21 cellular contexts compared by ENCODE assay signal in genomic region chr1:201354151-201354900, GRCh38. TPM values are rescaled to one million over a fixed set of nuclear protein-coding genes. Genes with fewer than 3 reads are reported as not detected.
"Had no signal": no experiment of that assay in that cellular context is flagged by ENCODE, and none has a peak within 500 bp of the region (broad histone marks: within the 10 kb centered on the region; RNA-seq: fewer than 3 reads in every experiment).

No MANE protein-coding gene starts in this region.

- H3K4me1 ChIP-seq: adrenal gland, prostate gland, sigmoid colon had no signal

- DNase-seq: activated CD4-positive, alpha-beta T cell treated with anti-CD3 and anti-CD28 coated beads for 4 hours; activated CD8-positive, alpha-beta memory T cell treated with anti-CD3 and anti-CD28 coated beads, Interleukin-2, amount 50 U/mL, for 4 hours; activated CD8-positive, alpha-beta T cell treated with anti-CD3 and anti-CD28 coated beads for 36 hours; activated effector memory CD4-positive, alpha-beta T cell treated with anti-CD3 and anti-CD28 coated beads, Interleukin-2, amount 50 U/mL, for 16 hours; activated T-cell treated with anti-CD3 and anti-CD28 coated beads, Interleukin-2, amount 50 U/mL, for 48 hours; adrenal gland; central memory CD4-positive, alpha-beta T cell; cortex of kidney; effector CD4-positive, alpha-beta T cell; foreskin melanocyte; sigmoid colon; stimulated activated CD4-positive, alpha-beta T cell treated with anti-CD3 and anti-CD28 coated beads, Interleukin-12 subunit alpha, Interleukin-12 subunit beta, amount 100 ng/mL, for 4 hours; stimulated activated CD4-positive, alpha-beta T cell treated with anti-CD3 and anti-CD28 coated beads, Interleukin-2, amount 100 ng/mL, for 24 hours; T-helper 2 cell had no signal

- H3K36me3 ChIP-seq: adrenal gland, prostate gland, sigmoid colon had no signal

- FAIRE-seq: endothelial cell of umbilical vein, islet of Langerhans had no signal

- ATAC-seq: activated CD8-positive, alpha-beta T cell treated with anti-CD3 and anti-CD28 coated beads for 36 hours; left lobe of liver; natural killer cell treated with Interleukin-12 subunit alpha and Interleukin-12 subunit beta and Interleukin-15 and Interleukin-18, amount 100 ng/mL, for 72 hours; stimulated activated effector memory CD8-positive, alpha-beta T cell treated with anti-CD3 and anti-CD28 coated beads, Interleukin-12 subunit alpha, Interleukin-12 subunit beta, amount 100 ng/mL, for 72 hours had no signal

- H3K27ac ChIP-seq: adrenal gland, heart left ventricle, prostate gland, sigmoid colon had no signal

- H3K4me3 ChIP-seq: adrenal gland, heart left ventricle, prostate gland, sigmoid colon had no signal

- H3K27me3 ChIP-seq: heart left ventricle, sigmoid colon had no signal

- H3K9me3 ChIP-seq: adrenal gland, heart left ventricle, prostate gland, sigmoid colon had no signal

RNA-seq across cellular contexts. Expression of gene TNNT2, which starts 23.2 kb away (rescaled TPM):
- total RNA-seq: activated CD8-positive, alpha-beta T cell treated with anti-CD3 and anti-CD28 coated beads for 36 hours; endothelial cell of umbilical vein; natural killer cell treated with Interleukin-12 subunit alpha and Interleukin-12 subunit beta and Interleukin-15 and Interleukin-18, amount 100 ng/mL, for 72 hours had no signal
- polyA plus RNA-seq: endothelial cell of umbilical vein had no signal

RNA-seq across cellular contexts. Expression of gene LAD1, which starts 44.8 kb away (rescaled TPM):
- total RNA-seq: activated CD8-positive, alpha-beta T cell treated with anti-CD3 and anti-CD28 coated beads for 36 hours; endothelial cell of umbilical vein; natural killer cell treated with Interleukin-12 subunit alpha and Interleukin-12 subunit beta and Interleukin-15 and Interleukin-18, amount 100 ng/mL, for 72 hours; sigmoid colon had no signal
- polyA plus RNA-seq: endothelial cell of umbilical vein had no signal
